8 cellular contexts compared by ENCODE assay signal in genomic region chr3:126703512-126704493, GRCh38. TPM values are rescaled to one million over a fixed set of nuclear protein-coding genes. Genes with fewer than 3 reads are reported as not detected.
A peak's percentile ranks its signal among the peaks of the same experiment; 100 is the strongest.
DNase-seq lines count a peak whose midpoint lies in the region; ATAC-seq and TF ChIP-seq lines count a peak whose summit lies in the region.

TSS of gene CHCHD6 (plus strand) at chr3:126704240. CDS start at chr3:126704313, 73 bp downstream.

- in situ Hi-C loops in GM13976 (cut with MboI; ENCODE audit: low sequenced_read_pairs, unreplicated experiment): no loop called here

- H3K27ac ChIP-seq in left ventricle myocardium inferior (replicated peaks): peak within 1 kb of the TSS; percentile 47

- DNase-seq in GM13976 (ENCODE audit: low spot score) (peak; percentile 99), NCI-H146 treated with DMSO at 0.1 percent for 48 hours (lab: John Stamatoyannopoulos, UW; ENCODE audit: unreplicated experiment) (peak; percentile 97), T-helper 17 cell (peak; percentile 92 to 96 (median 93)), amygdala (lab: John Stamatoyannopoulos, UW) (peak; percentile 59 to 95 (median 90)), left ventricle myocardium inferior (peak; percentile 94), progenitor cell of endocrine pancreas (ENCODE audit: low spot score, unreplicated experiment) (peak; percentile 96), ureter (ENCODE audit: low spot score) (peak; percentile 96)

- H3K4me3 ChIP-seq in left ventricle myocardium inferior: peak within 1 kb of the TSS; percentile 90

- ATAC-seq in HG02884 (IDR thresholded peaks at IDR 0.05; ENCODE audit: unreplicated experiment): peak; percentile 93
- ATAC-seq in T-helper 17 cell: peak; percentile 97

- H3K36me3 ChIP-seq in left ventricle myocardium inferior: no peaks in the 10 kb centered on the region

- H3K4me1 ChIP-seq in left ventricle myocardium inferior: peaks cover 26% of the 10 kb centered on the region

- H3K27ac Mint-ChIP-seq in T-helper 17 cell: peak within 1 kb of the TSS; percentile 91
- H3K27ac Mint-ChIP-seq in progenitor cell of endocrine pancreas: peak within 1 kb of the TSS; percentile 92

- H3K4me1 Mint-ChIP-seq in T-helper 17 cell: peaks cover 19% of the 10 kb centered on the region
- peaks cover 9% of the 10 kb centered on the region for H3K4me1 Mint-ChIP-seq in progenitor cell of endocrine pancreas (ENCODE audit: low read depth)

- H3K4me3 Mint-ChIP-seq in T-helper 17 cell: peak within 1 kb of the TSS; percentile 99
- peak within 1 kb of the TSS; percentile 93 for H3K4me3 Mint-ChIP-seq in progenitor cell of endocrine pancreas (ENCODE audit: low read depth)

- H3K36me3 Mint-ChIP-seq in T-helper 17 cell (ENCODE audit: low read depth) (peaks cover 2% of the 10 kb centered on the region), progenitor cell of endocrine pancreas (ENCODE audit: insufficient read depth) (no peaks in the 10 kb centered on the region)

- H3K27me3 ChIP-seq in left ventricle myocardium inferior (ENCODE audit: low read depth): peaks cover 12% of the 10 kb centered on the region

- H3K27me3 Mint-ChIP-seq in T-helper 17 cell: peaks cover 43% of the 10 kb centered on the region
- peaks cover 22% of the 10 kb centered on the region for H3K27me3 Mint-ChIP-seq in progenitor cell of endocrine pancreas

- intact Hi-C loops in left ventricle myocardium inferior (cut with micrococcal nuclease): no loop called here

- H3K9me3 ChIP-seq in T-helper 17 cell (ENCODE audit: control insufficient read depth, low read length, poor library complexity, severe bottlenecking) (no peaks in the 10 kb centered on the region), left ventricle myocardium inferior (replicated peaks) (no peaks in the 10 kb centered on the region)

- peaks cover 4% of the 10 kb centered on the region for H3K9me3 Mint-ChIP-seq in progenitor cell of endocrine pancreas (ENCODE audit: low read depth)

- TF ChIP-seq CTCF in GM13976 (IDR thresholded peaks at IDR 0.05; ENCODE audit: borderline replicate concordance, control extremely low read depth, extremely low read depth, insufficient read depth, missing control alignments) (no peak), left ventricle myocardium inferior (IDR thresholded peaks at IDR 0.05; ENCODE audit: borderline replicate concordance) (no peak), progenitor cell of endocrine pancreas (IDR thresholded peaks at IDR 0.05; ENCODE audit: unreplicated experiment) (peak; percentile 40)

RNA-seq across cellular contexts. Expression of gene CHCHD6, which starts in this region (rescaled TPM):
- total RNA-seq in T-helper 17 cell: 10 to 100 TPM; 10.5 to 14.9 TPM
- 10.1 TPM for total RNA-seq in left ventricle myocardium inferior
- total RNA-seq in progenitor cell of endocrine pancreas: 30.2 and 32.8 TPM in 2 replicates
- 15.9 TPM for total RNA-seq in ureter

Comparison
In these comparisons a context has a peak if more than half of its experiments do, and no peak if none do; other contexts are left out.
1. Peak in every context shown above with its lines: DNase-seq, ATAC-seq, H3K4me3 ChIP-seq and H3K27ac ChIP-seq.